ENCODE assay signal across 24 cellular contexts in genomic region chr4:86038037-86038436, GRCh38.
DNase-seq lines count a peak whose midpoint lies in the region; ATAC-seq and TF ChIP-seq lines count a peak whose summit lies in the region.
"Had no signal": no experiment of that assay in that cellular context is flagged by ENCODE, and none has a peak within 500 bp of the region (broad histone marks: within the 10 kb centered on the region; RNA-seq: fewer than 3 reads in every experiment).

No MANE protein-coding gene starts in this region.

- H3K4me1 ChIP-seq in SK-N-SH (ENCODE audit: control insufficient read depth in 1 of 2, insufficient read depth in 2 of 2, low read depth in 1 of 2, low read length in 1 of 2), result peaks cover 10 to 13% of the 10 kb centered on the region in 2 experiments; a peak in 3 of 4 replicates
- H3K4me1 ChIP-seq in Loucy (ENCODE audit: insufficient read depth, low read length, poor library complexity, severe bottlenecking), result peaks cover 30% of the 10 kb centered on the region
- peaks cover 3 to 10% (median 9%) of the 10 kb centered on the region in 4 donors for H3K4me1 ChIP-seq in stomach

- peaks cover 28% of the 10 kb centered on the region for H3K4me1 Mint-ChIP-seq in nephron

- no peak overlapping the region for H3K4me3 Mint-ChIP-seq in nephron
- H3K4me3 Mint-ChIP-seq: CD4-positive, alpha-beta T cell had no signal

- H3K9me3 Mint-ChIP-seq in nephron, result peaks cover 5% of the 10 kb centered on the region
- H3K9me3 Mint-ChIP-seq: CD4-positive, alpha-beta T cell had no signal

- H3K27ac ChIP-seq in SK-N-SH (ENCODE audit: low read depth in 2 of 2, low read length in 1 of 2), result no peak overlapping the region
- peak overlapping the region; percentile 88 for H3K27ac ChIP-seq in epithelial cell of prostate
- H3K27ac ChIP-seq in stomach, result no peak overlapping the region
- H3K27ac ChIP-seq: HL-60, PC-9 had no signal

- H3K9me3 ChIP-seq in SK-N-SH (no peaks in the 10 kb centered on the region), Loucy (ENCODE audit: insufficient read depth, low read depth, low read length) (no peaks in the 10 kb centered on the region), stomach (no peaks in the 10 kb centered on the region)

- no peak for DNase-seq in SK-N-SH
- DNase-seq in epithelial cell of prostate (ENCODE audit: low read depth, low spot score), result no peak
- no peak for DNase-seq in stomach
- DNase-seq in NCI-H2227 treated with DMSO at 0.1 percent for 48 hours (lab: John Stamatoyannopoulos, UW), result no peak
- DNase-seq: AML-193; CD4-positive, alpha-beta T cell; Kasumi-1; MV-4-11; NCI-H1105; NCI-H1436 treated with DMSO at 0.1 percent for 48 hours; NCI-H187 treated with DMSO at 0.1 percent for 48 hours; NCI-H748 treated with DMSO at 0.1 percent for 48 hours; NK-92 treated with Interleukin-12 subunit alpha and Interleukin-12 subunit beta, amount 100 ng/mL, for 24 hours; RPMI8226; SHP77 treated with DMSO at 0.1 percent for 48 hours had no signal

- TF ChIP-seq RAD21 in SK-N-SH (IDR thresholded peaks at IDR 0.05; ENCODE audit: low read length), result no peak

- no peak overlapping the region for H3K9ac ChIP-seq in SK-N-SH
- no peak overlapping the region for H3K9ac ChIP-seq in Loucy (ENCODE audit: low read depth, low read length, poor library complexity, severe bottlenecking)
- H3K9ac ChIP-seq: BLaER1 treated with 17β-estradiol and CSF1 and Interleukin-3, amounts not matched to agents 10 nM and 100 nM had no signal

- intact Hi-C loops in stomach (cut with DNase I; ENCODE audit: low total_unique reads), result no loop called here

- H3K36me3 Mint-ChIP-seq in nephron (ENCODE audit: low read depth), result peaks cover 20% of the 10 kb centered on the region

- peak overlapping the region in 2 of 3 experiments; percentile 14 to 26 for H3K27ac Mint-ChIP-seq in nephron
- H3K27ac Mint-ChIP-seq: CD4-positive, alpha-beta T cell had no signal

- 67% methylated on average over 1 of the region's 1 CpG for WGBS in SK-N-SH (ENCODE audit: low lambda C conversion rate)
- 53 to 82% (median 58%) methylated on average over 1 of the region's 1 CpG for WGBS in stomach, 5 donors

- no peak for TF ChIP-seq POLR2A in stomach (IDR thresholded peaks at IDR 0.05)

- H3K4me3 ChIP-seq in SK-N-SH (ENCODE audit: low read depth in 2 of 2, low read length in 1 of 2) (no peak overlapping the region), Loucy (ENCODE audit: low read length, poor library complexity, severe bottlenecking) (no peak overlapping the region), stomach (no peak overlapping the region)
- H3K4me3 ChIP-seq: BLaER1 treated with 17β-estradiol and CSF1 and Interleukin-3, amounts not matched to agents 10 nM and 100 nM; K562; PC-9 had no signal

- H3K27me3 Mint-ChIP-seq in nephron (ENCODE audit: low read depth), result no peaks in the 10 kb centered on the region
- H3K27me3 Mint-ChIP-seq: CD4-positive, alpha-beta T cell had no signal

- no peaks in the 10 kb centered on the region for H3K27me3 ChIP-seq in SK-N-SH (ENCODE audit: insufficient read depth)
- H3K27me3 ChIP-seq in Loucy (ENCODE audit: insufficient read depth, low read length, poor library complexity, severe bottlenecking), result no peaks in the 10 kb centered on the region
- H3K27me3 ChIP-seq in stomach, result no peaks in the 10 kb centered on the region
- H3K27me3 ChIP-seq: BLaER1 treated with 17β-estradiol and CSF1 and Interleukin-3, amounts not matched to agents 10 nM and 100 nM had no signal

- H3K79me2 ChIP-seq in SK-N-SH (ENCODE audit: insufficient read depth) (no peaks in the 10 kb centered on the region), Loucy (ENCODE audit: insufficient read depth, low read length) (no peaks in the 10 kb centered on the region)

- no peak for TF ChIP-seq CTCF in SK-N-SH (IDR thresholded peaks at IDR 0.05)
- no peak for TF ChIP-seq CTCF in Loucy (conservative IDR thresholded peaks at IDR 0.05; ENCODE audit: low read length)
- TF ChIP-seq CTCF in nephron (IDR thresholded peaks at IDR 0.05; ENCODE audit: unreplicated experiment in 3 of 3), result no peak
- TF ChIP-seq CTCF in stomach (IDR thresholded peaks at IDR 0.05), result no peak

- H3K4me2 ChIP-seq in SK-N-SH (no peak overlapping the region), Loucy (ENCODE audit: low read depth, low read length, poor library complexity, severe bottlenecking) (no peak overlapping the region)
- H3K4me2 ChIP-seq: PC-9 had no signal

- TF ChIP-seq EP300 in SK-N-SH (IDR thresholded peaks at IDR 0.05; ENCODE audit: borderline replicate concordance in 1 of 2, low read depth in 1 of 2, low read length in 1 of 2) (0 out of 4 replicates have a peak, but pooled peaks of 1 of the 2 experiments have one; percentile 9), stomach (IDR thresholded peaks at IDR 0.05) (no peak)

- H3K36me3 ChIP-seq in SK-N-SH (replicated peaks in 1 of 2; ENCODE audit: control insufficient read depth in 1 of 2, insufficient read depth in 2 of 2, low read length in 1 of 2) (no peaks in the 10 kb centered on the region), Loucy (ENCODE audit: insufficient read depth, low read length) (no peaks in the 10 kb centered on the region), stomach (no peaks in the 10 kb centered on the region)
- H3K36me3 ChIP-seq: BLaER1 treated with 17β-estradiol and CSF1 and Interleukin-3, amounts not matched to agents 10 nM and 100 nM had no signal

- no peak for ATAC-seq in SK-N-SH treated with all-trans-retinoic acid at 6 μM for 48 hours
- no peak for ATAC-seq in HG02870 (IDR thresholded peaks at IDR 0.05; ENCODE audit: unreplicated experiment)
- ATAC-seq: HCT116, K562 had no signal

- H3F3A ChIP-seq in SK-N-SH (replicated peaks; ENCODE audit: insufficient read depth) (peaks cover 9% of the 10 kb centered on the region), Loucy (ENCODE audit: low read depth) (no peaks in the 10 kb centered on the region)

- H3K9me2 ChIP-seq in SK-N-SH, result no peaks in the 10 kb centered on the region
- H3K9me2 ChIP-seq in Loucy (replicated peaks; ENCODE audit: low read depth, low read length), result no peaks in the 10 kb centered on the region

- CTCF ChIA-PET in SK-N-SH (lab: Yijun Ruan, JAX), result interaction anchor here (1.0 to 16.5 kb wide), 2 partner anchors 101 to 240 kb away, joined by 3 to 159 read pairs; no protein-coding TSS in a partner anchor

- POLR2A ChIA-PET in SK-N-SH (lab: Yijun Ruan, JAX), result no interaction called here

- H4K20me1 ChIP-seq in SK-N-SH (ENCODE audit: insufficient read depth) (no peaks in the 10 kb centered on the region), Loucy (ENCODE audit: insufficient read depth, low read length, poor library complexity, severe bottlenecking) (no peaks in the 10 kb centered on the region)
- H4K20me1 ChIP-seq: BLaER1 treated with 17β-estradiol and CSF1 and Interleukin-3, amounts not matched to agents 10 nM and 100 nM had no signal

- no peak overlapping the region for H2AFZ ChIP-seq in SK-N-SH (ENCODE audit: low read depth)
- peak overlapping the region; percentile 38; the same call in 1 of the 2 replicates for H2AFZ ChIP-seq in Loucy (ENCODE audit: low read length)
- H2AFZ ChIP-seq: PC-9 had no signal

TF ChIP-seq in SK-N-SH, 30 proteins besides CTCF, POLR2A, EP300 and RAD21 (continues in another document):
- TF ChIP-seq TCF12 (IDR thresholded peaks at IDR 0.05) (no peak), GATA2 (CRISPR knock-in tag; IDR thresholded peaks at IDR 0.05) (peak; percentile 49; the same call in 1 of the 2 replicates), ELF1 (IDR thresholded peaks at IDR 0.05) (no peak)
- TF ChIP-seq, protein P1, sequence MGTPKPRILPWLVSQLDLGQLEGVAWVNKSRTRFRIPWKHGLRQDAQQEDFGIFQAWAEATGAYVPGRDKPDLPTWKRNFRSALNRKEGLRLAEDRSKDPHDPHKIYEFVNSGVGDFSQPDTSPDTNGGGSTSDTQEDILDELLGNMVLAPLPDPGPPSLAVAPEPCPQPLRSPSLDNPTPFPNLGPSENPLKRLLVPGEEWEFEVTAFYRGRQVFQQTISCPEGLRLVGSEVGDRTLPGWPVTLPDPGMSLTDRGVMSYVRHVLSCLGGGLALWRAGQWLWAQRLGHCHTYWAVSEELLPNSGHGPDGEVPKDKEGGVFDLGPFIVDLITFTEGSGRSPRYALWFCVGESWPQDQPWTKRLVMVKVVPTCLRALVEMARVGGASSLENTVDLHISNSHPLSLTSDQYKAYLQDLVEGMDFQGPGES (IDR thresholded peaks at IDR 0.05; ENCODE audit: low read depth, low read length), result no peak

TF ChIP-seq in SK-N-SH treated with all-trans-retinoic acid at 6 μM for 48 hours, 23 proteins besides CTCF, POLR2A, EP300 and RAD21:
- no peak for TF ChIP-seq OSR1 (CRISPR knock-in tag; IDR thresholded peaks at IDR 0.05)
- no peak for TF ChIP-seq PATZ1 (CRISPR knock-in tag; IDR thresholded peaks at IDR 0.05; ENCODE audit: borderline replicate concordance)
- no peak for TF ChIP-seq CSRNP3 (CRISPR knock-in tag; IDR thresholded peaks at IDR 0.05)
